In the genomic region with DNA sequence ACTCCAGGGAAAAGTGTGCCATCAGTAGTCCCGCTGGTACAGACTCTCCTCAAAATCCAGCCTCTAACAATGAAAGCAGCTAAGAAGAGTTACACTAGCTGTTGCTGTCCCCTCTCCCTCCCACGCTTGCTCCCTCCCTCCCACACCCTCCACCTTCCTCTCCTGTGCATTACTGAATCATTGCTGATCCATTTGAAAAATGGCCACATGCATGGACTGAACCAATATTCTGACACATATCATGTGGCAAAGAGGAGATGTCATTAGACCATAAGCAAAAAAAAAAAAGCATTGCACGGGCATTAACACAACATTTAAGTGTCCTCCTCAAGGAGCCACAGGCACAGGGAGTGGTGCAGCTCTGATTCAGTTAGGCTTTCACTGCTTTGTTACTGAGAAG, we compare ENCODE assay signal across 1 cellular context.
TF ChIP-seq lines count a peak whose summit lies in the region.

No MANE protein-coding gene starts in this region.

TF ChIP-seq in HEK293, 187 proteins besides CTCF, POLR2A, EP300 and RAD21 (continued from another document):
- peak; percentile 65; the same call in 1 of the 2 replicates for TF ChIP-seq PRDM10 (tag by site-specific recombination; IDR thresholded peaks at IDR 0.05)
- peak; percentile 23; the same call in 1 of the 2 replicates for TF ChIP-seq ZNF398 (tag by site-specific recombination; IDR thresholded peaks at IDR 0.05)
